ENCODE assay signal across 30 cellular contexts in the genomic region with DNA sequence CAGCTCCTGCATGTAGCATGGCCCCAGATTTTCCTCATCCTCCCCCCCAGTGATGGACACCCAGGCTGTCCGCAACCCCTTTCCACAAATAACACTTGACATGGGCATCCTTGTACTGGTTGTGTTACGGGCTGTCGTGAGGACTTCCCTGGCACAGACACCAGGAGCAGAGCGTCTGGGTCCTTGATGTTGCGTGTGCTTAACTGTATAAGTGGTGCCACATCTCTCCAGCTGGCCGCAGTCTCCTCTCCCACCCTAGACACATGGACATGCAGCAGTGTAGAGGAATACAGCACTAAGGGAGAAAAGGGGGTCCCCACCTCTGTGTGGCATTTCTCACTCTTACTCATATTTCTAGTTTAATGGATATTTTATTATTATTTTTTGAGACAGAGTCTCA. TPM values are rescaled to one million over a fixed set of nuclear protein-coding genes. Genes with fewer than 3 reads are reported as not detected.
"Had no signal": no experiment of that assay in that cellular context is flagged by ENCODE, and none has a peak within 500 bp of the region (broad histone marks: within the 10 kb centered on the region; RNA-seq: fewer than 3 reads in every experiment).

No MANE protein-coding gene starts in this region.

- ATAC-seq: activated CD8-positive, alpha-beta T cell treated with anti-CD3 and anti-CD28 coated beads for 36 hours; activated naive CD8-positive, alpha-beta T cell treated with anti-CD3 and anti-CD28 coated beads, Interleukin-2, amount 50 U/mL, for 24 hours; activated T-cell treated with anti-CD3 and anti-CD28 coated beads, Interleukin-2, amount 50 U/mL, for 4 hours; activated T-cell treated with anti-CD3 and anti-CD28 coated beads, Interleukin-2, amount 50 U/mL, for 72 hours; activated T-helper 17 cell treated with anti-CD3 and anti-CD28 coated beads, Interleukin-2, amount 50 U/mL, for 72 hours had no signal

- H3K9me3 ChIP-seq: ascending aorta had no signal

- DNase-seq: activated B cell treated with CpG ODN at 0.5 μM for 24 hours; activated CD4-positive, alpha-beta memory T cell treated with anti-CD3 and anti-CD28 coated beads for 36 hours; activated CD4-positive, alpha-beta T cell treated with anti-CD3 and anti-CD28 coated beads for 4 hours; activated CD4-positive, alpha-beta T cell treated with anti-CD3 and anti-CD28 coated beads, Interleukin-2, amount 10 ng/mL, durations not matched to agents 24 days and 14 days; activated CD4-positive, alpha-beta T cell treated with anti-CD3 and anti-CD28 coated beads, Interleukin-2, amount 50 U/mL, for 1 hour; activated CD4-positive, alpha-beta T cell treated with anti-CD3 and anti-CD28 coated beads, Interleukin-2, amount 50 U/mL, for 4 hours; activated CD4-positive, CD25-positive, alpha-beta regulatory T cell treated with anti-CD3 and anti-CD28 coated beads, Interleukin-2, amount 50 U/mL, for 72 hours; activated CD8-positive, alpha-beta memory T cell treated with anti-CD3 and anti-CD28 coated beads, Interleukin-2, amount 50 U/mL, for 4 hours; activated CD8-positive, alpha-beta T cell treated with anti-CD3 and anti-CD28 coated beads for 36 hours; activated effector memory CD4-positive, alpha-beta T cell treated with anti-CD3 and anti-CD28 coated beads, Interleukin-2, amount 50 U/mL, for 16 hours; activated naive CD4-positive, alpha-beta T cell treated with anti-CD3 and anti-CD28 coated beads, Interleukin-2, amount 10 ng/mL, durations not matched to agents 7 days and 5 days; activated naive CD4-positive, alpha-beta T cell treated with Interleukin-2 at 50 U/mL for 16 hours; activated naive CD8-positive, alpha-beta T cell treated with anti-CD3 and anti-CD28 coated beads, Interleukin-2, amount 10 ng/mL, durations not matched to agents 7 days and 5 days; activated naive CD8-positive, alpha-beta T cell treated with anti-CD3 and anti-CD28 coated beads, Interleukin-2, amount 50 U/mL, for 24 hours; activated T-cell treated with anti-CD3 and anti-CD28 coated beads for 4 hours; activated T-cell treated with anti-CD3 and anti-CD28 coated beads, Interleukin-2, amount 50 U/mL, for 1 hour; activated T-cell treated with anti-CD3 and anti-CD28 coated beads, Interleukin-2, amount 50 U/mL, for 4 hours; activated T-cell treated with anti-CD3 and anti-CD28 coated beads, Interleukin-2, amount 50 U/mL, for 72 hours; amygdala; anterior cingulate cortex; caudate nucleus; cerebellar nuclear complex; T-helper 1 cell; T-helper 2 cell; T-helper 9 cell had no signal

- H3K27me3 ChIP-seq: ascending aorta, cardiac muscle cell had no signal

- H3K4me3 ChIP-seq: ascending aorta, cardiac muscle cell had no signal

- H3K4me1 ChIP-seq: ascending aorta had no signal

- H3K27ac ChIP-seq: ascending aorta, cardiac muscle cell, VCaP had no signal

- H3K36me3 ChIP-seq: ascending aorta, cardiac muscle cell had no signal

RNA-seq across cellular contexts. Expression of a gene that starts 56.6 kb away (rescaled TPM):
- total RNA-seq: activated CD4-positive, alpha-beta memory T cell treated with anti-CD3 and anti-CD28 coated beads for 36 hours; activated CD4-positive, alpha-beta T cell treated with anti-CD3 and anti-CD28 coated beads, Interleukin-2, amount 10 ng/mL, durations not matched to agents 24 days and 14 days; activated T-helper 1 cell treated with anti-CD3 and anti-CD28 coated beads, Interleukin-12 subunit alpha, Interleukin-12 subunit beta, Interleukin-2, Interleukin-4 antibody, amounts not matched to agents 30 ng/mL and 10 ng/mL and 1 ng/mL, durations not matched to agents 14 hours and 24 hours and 36 hours had no signal
